Comparison of ENCODE assay signal across 8 cellular contexts in the genomic region with DNA sequence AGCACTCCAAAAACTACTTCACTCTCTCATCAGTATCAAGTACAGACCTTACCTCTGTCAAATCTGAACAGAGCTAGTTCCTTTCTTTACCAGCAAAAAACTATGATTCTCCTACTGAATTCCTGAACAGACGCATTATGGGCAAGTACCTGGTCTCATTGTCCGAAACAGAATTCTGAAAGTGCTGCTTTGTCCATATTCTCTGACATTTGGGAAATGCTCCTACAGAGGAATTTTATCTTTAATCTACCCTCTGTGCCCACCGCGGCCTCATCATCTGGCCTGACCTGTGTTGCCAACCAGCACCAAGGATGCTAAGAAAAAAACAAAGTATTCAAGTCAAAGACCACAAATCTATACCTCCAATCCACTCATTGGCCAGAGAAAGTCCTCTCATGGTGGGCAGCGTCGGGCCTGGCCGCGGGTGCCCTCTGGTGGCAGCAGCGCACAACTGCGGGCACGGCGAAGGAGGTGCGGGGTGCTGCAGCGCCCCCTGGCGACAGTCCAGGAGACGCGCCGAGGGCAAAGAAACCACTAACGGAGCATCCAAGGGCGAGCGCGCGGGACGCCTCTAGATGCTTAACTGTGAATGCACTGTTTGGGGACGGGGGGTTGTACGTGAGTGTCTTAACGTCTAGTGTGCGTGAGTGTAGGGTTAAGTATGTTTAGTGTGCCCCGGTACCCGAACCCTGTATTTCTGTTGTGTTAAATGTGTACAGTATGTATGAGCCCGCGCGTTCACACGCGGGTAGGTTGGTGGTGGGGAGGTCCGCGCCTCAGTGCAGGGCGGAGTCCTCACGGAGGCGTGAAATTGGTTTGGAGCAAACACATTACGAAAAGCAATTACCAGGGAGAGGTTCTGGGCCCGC. TPM values are rescaled to one million over a fixed set of nuclear protein-coding genes. Genes with fewer than 3 reads are reported as not detected.
DNase-seq lines count a peak whose midpoint lies in the region; ATAC-seq, FAIRE-seq and TF ChIP-seq lines count a peak whose summit lies in the region.

No MANE protein-coding gene starts in this region.

- no peak overlapping the region for H2BK5ac ChIP-seq in H9 (ENCODE audit: insufficient read length, low read length)

- no peak for TF ChIP-seq POLR2A in GM12878 (IDR thresholded peaks at IDR 0.05; ENCODE audit: low read depth, low read length)

- H2BK12ac ChIP-seq in H9 (ENCODE audit: insufficient read length, low read depth, low read length) = no peak overlapping the region

- H3K36me3 ChIP-seq in GM12878 (ENCODE audit: control insufficient read depth in 2 of 2, insufficient read depth in 2 of 2, low read length in 1 of 2) = no peaks in the 10 kb centered on the region

- H4K8ac ChIP-seq in H9 (replicated peaks; ENCODE audit: insufficient read length, low read depth, low read length) = no peak overlapping the region

- TF ChIP-seq CTCF in H9 (conservative IDR thresholded peaks at IDR 0.05) (peak; percentile 100), GM12878 (IDR thresholded peaks at IDR 0.05 in 2 of 3, conservative IDR thresholded peaks at IDR 0.05 in 1 of 3; ENCODE audit: control insufficient read depth in 2 of 3, extremely low read depth in 1 of 3, insufficient read depth in 1 of 3, low read depth in 3 of 3, low read length in 3 of 3) (peak; percentile 100; a peak in 5 of 6 replicates)

- no peak overlapping the region for H3K14ac ChIP-seq in H9 (ENCODE audit: insufficient read depth, low read length)

- H3K4me1 ChIP-seq in H9 (ENCODE audit: insufficient read depth, low read length) (no peaks in the 10 kb centered on the region), GM12878 (ENCODE audit: control insufficient read depth, insufficient read depth, low read length) (no peaks in the 10 kb centered on the region)

- no peak overlapping the region for H3K27ac Mint-ChIP-seq in H9

- H3K23me2 ChIP-seq in H9 (ENCODE audit: insufficient read length, low read depth, low read length, poor library complexity, severe bottlenecking) = peaks cover 6% of the 10 kb centered on the region

- H3K27ac ChIP-seq in H9 (ENCODE audit: insufficient read length, low read depth, low read length) (no peak overlapping the region), GM12878 (ENCODE audit: control insufficient read depth, insufficient read depth) (no peak overlapping the region)

- peaks cover 0 to 3% (median 0%) of the 10 kb centered on the region in 3 experiments; a peak in 2 of 7 replicates for H3K36me3 Mint-ChIP-seq in H9 (ENCODE audit: insufficient read depth in 1 of 3, low read depth in 3 of 3)

- no peak overlapping the region for H3K23ac ChIP-seq in H9 (ENCODE audit: insufficient read length, low read depth, low read length)

- SMC1A ChIA-PET in GM12878 (lab: Charles Lee; ENCODE audit: uncharacterized antibody, unreplicated experiment) = interaction anchor here (0.7 kb wide), 1 partner anchor 224 kb away, joined by 3 read pairs; no protein-coding TSS in a partner anchor

- H2BK120ac ChIP-seq in H9 (ENCODE audit: low read depth, low read length, poor library complexity, severe bottlenecking) = no peak overlapping the region

- POLR2A ChIA-PET in GM12878 (lab: Charles Lee) = no interaction called here

- no peak overlapping the region for H3K18ac ChIP-seq in H9 (ENCODE audit: insufficient read length, low read depth, low read length)

- H3K4me2 ChIP-seq in H9 (ENCODE audit: insufficient read depth, insufficient read length, low read length) (no peak overlapping the region), GM12878 (ENCODE audit: control insufficient read depth, insufficient read depth) (no peak overlapping the region)

- intact Hi-C loops in GM12878 (cut with micrococcal nuclease; ENCODE audit: unreplicated experiment) = loop anchor here (1.0 to 5.0 kb wide), 2 partner anchors 48 to 70 kb away; no protein-coding TSS in a partner anchor

- no peaks in the 10 kb centered on the region for H3K79me1 ChIP-seq in H9 (ENCODE audit: insufficient read depth, low read depth, low read length, poor library complexity, severe bottlenecking)

- peaks cover 93% of the 10 kb centered on the region for H3K27me3 Mint-ChIP-seq in H9 (ENCODE audit: low read depth)

- no peak overlapping the region for H3K56ac ChIP-seq in H9 (ENCODE audit: insufficient read length, low read depth, low read length)

- H3K9ac ChIP-seq in H9 (ENCODE audit: extremely low read depth, insufficient read length, low read length) (no peak overlapping the region), GM12878 (ENCODE audit: control insufficient read depth, insufficient read depth, low read length) (no peak overlapping the region)

- no peak overlapping the region for H3K4ac ChIP-seq in H9 (ENCODE audit: low read depth, low read length)

- H3T11ph ChIP-seq in H9 (ENCODE audit: low read length) = no peak overlapping the region

- H3K9me3 ChIP-seq in H9 (ENCODE audit: control insufficient read depth, low read depth, low read length) (no peaks in the 10 kb centered on the region), GM12878 (replicated peaks; ENCODE audit: control insufficient read depth, insufficient read depth, low read length) (no peaks in the 10 kb centered on the region)

- FAIRE-seq in TTC549 (lab: Jason Lieb, UNC) (peak; percentile 3), GM12878 (lab: Jason Lieb, UNC) (peak; percentile 57)

- CTCF ChIA-PET in GM12878 (lab: Yijun Ruan, JAX) = interaction anchor here (0.7 to 1.2 kb wide), 8 partner anchors 10 to 275 kb away, joined by 3 to 8 read pairs (median 3); no protein-coding TSS in a partner anchor

- no CpG with 5 or more reads among the region's 42 CpGs for WGBS in H9 (ENCODE audit: extremely low coverage, insufficient read length, low lambda C conversion rate)
- WGBS in GM12878 (ENCODE audit: insufficient coverage, insufficient replicate concordance, low lambda C conversion rate, missing lambda C conversion rate) = 20% methylated on average over 42 of the region's 42 CpGs

- ATAC-seq in GM12878 (peak; percentile 87), HG02938 (IDR thresholded peaks at IDR 0.05; ENCODE audit: unreplicated experiment) (no peak)

- H2AK5ac ChIP-seq in H9 (ENCODE audit: insufficient read length, low read length) = no peak overlapping the region

- H2BK20ac ChIP-seq in H9 (ENCODE audit: low read depth, low read length, poor library complexity, severe bottlenecking) = no peak overlapping the region

- H2AFZ ChIP-seq in H9 (ENCODE audit: low read length) = no peak overlapping the region
- no peak overlapping the region for H2AFZ ChIP-seq in GM12878 (ENCODE audit: control insufficient read depth, low read depth, low read length)

- no peak overlapping the region for H4K91ac ChIP-seq in H9 (ENCODE audit: insufficient read length, low read depth, low read length)

- H3K27me3 ChIP-seq in H9 (ENCODE audit: insufficient read depth, low read length) (peaks cover 20% of the 10 kb centered on the region), GM12878 (replicated peaks in 1 of 2; ENCODE audit: control insufficient read depth in 2 of 2, insufficient read depth in 2 of 2, low read length in 1 of 2) (peaks cover 5 to 19% of the 10 kb centered on the region in 2 experiments)

- peak; percentile 26 for DNase-seq in GM04504 (ENCODE audit: low read depth)
- DNase-seq in H9 = peak; percentile 83
- peak; percentile 75 for DNase-seq in NCI-H1694 treated with DMSO at 0.1 percent for 48 hours (lab: John Stamatoyannopoulos, UW)
- DNase-seq in GM12878 (ENCODE audit: low read depth, low spot score) = no peak
- DNase-seq in iPS-NIHi7 (ENCODE audit: extremely low spot score) = peak; percentile 89
- DNase-seq in stimulated activated CD4-positive, alpha-beta T cell treated with anti-CD3 and anti-CD28 coated beads, Interleukin-15, amount 100 ng/mL, for 1 hour (ENCODE audit: low read depth in 1 of 2, low spot score in 1 of 2) = peak; percentile 71 to 75

- H4K20me1 ChIP-seq in H9 (ENCODE audit: control insufficient read depth, insufficient read depth, insufficient read length) (no peaks in the 10 kb centered on the region), GM12878 (ENCODE audit: control insufficient read depth, insufficient read depth) (no peaks in the 10 kb centered on the region)

- TF ChIP-seq EP300 in GM12878 (IDR thresholded peaks at IDR 0.05; ENCODE audit: borderline replicate concordance in 1 of 2, control insufficient read depth in 1 of 2, low read depth in 2 of 2, low read length in 2 of 2) = no peak

- no peak overlapping the region for H3K4me3 Mint-ChIP-seq in H9

- H2BK15ac ChIP-seq in H9 (ENCODE audit: low read depth, low read length) = no peak overlapping the region

- H3K4me3 ChIP-seq in GM12878 = no peak overlapping the region

- TF ChIP-seq RAD21 in GM12878 (IDR thresholded peaks at IDR 0.05; ENCODE audit: insufficient read depth, low read depth, low read length) = peak; percentile 75

- H3K9me3 Mint-ChIP-seq in H9 = peaks cover 19 to 28% of the 10 kb centered on the region in 2 experiments

- no TSS peak for BruUV-seq in GM12878 (replicated peaks; lab: Mats Ljungman, UMichigan)

- RAD21 ChIA-PET in GM12878 (lab: Charles Lee; ENCODE audit: unreplicated experiment) = no interaction called here

- no peak overlapping the region for H4K5ac ChIP-seq in H9 (ENCODE audit: insufficient read length, low read depth, low read length)

- H3K4me1 Mint-ChIP-seq in H9 = peaks cover 7 to 20% of the 10 kb centered on the region in 2 experiments; a peak in 3 of 4 replicates

- in situ Hi-C loops in GM12878 (cut with MboI) = no loop called here

- H3K79me2 ChIP-seq in H9 (ENCODE audit: insufficient read depth, low read length) (no peaks in the 10 kb centered on the region), GM12878 (ENCODE audit: control insufficient read depth, insufficient read depth, low read length) (no peaks in the 10 kb centered on the region)

RNA-seq across cellular contexts. Expression of gene GBX1, which starts 5.0 kb away (rescaled TPM):
- total RNA-seq in H9 (2021) (not detected in 2 replicates), GM12878 (2014; rRNA removed) (not detected in 2 replicates), GM12878 (2014; rRNA removed; fragmentation: Illumina TruSeq; extraction: Trizol) (not detected in 2 replicates), GM12878 (2021) (not detected in 2 replicates)
- total RNA-seq in GM12878 (2013; cell fraction: nucleolus; rRNA removed) = not detected in 2 replicates
- polyA plus RNA-seq in GM12878 (2011; ENCODE audit: low read depth) = not detected
- polyA plus RNA-seq in GM12878 (2011; rRNA removed) (not detected in 2 replicates), GM12878 (2014; fragmentation: Illumina TruSeq; extraction: Trizol) (not detected in 2 replicates), GM12878 (2014; fragmentation: Nextera tagmentation; extraction: Ambion mirVana) (not detected), GM12878 (2014; rRNA removed) (not detected in 2 replicates), GM12878 (2016; fragmentation: Nextera tagmentation; extraction: Ambion mirVana) (not detected)
- polyA plus RNA-seq in GM12878 (2011; cell fraction: cytosol; rRNA removed) = not detected in 2 replicates
- not detected in 2 replicates for polyA plus RNA-seq in GM12878 (2011; cell fraction: nucleus; rRNA removed)
- polyA plus RNA-seq in GM12878 (2012) = not detected in 2 replicates
- polyA minus RNA-seq in GM12878 (2011; rRNA and poly(A)+ RNA removed) = not detected in 2 replicates
- polyA minus RNA-seq in GM12878 (2011; cell fraction: cytosol; rRNA and poly(A)+ RNA removed) = not detected in 2 replicates
- not detected in 2 replicates for polyA minus RNA-seq in GM12878 (2011; cell fraction: nucleus; rRNA and poly(A)+ RNA removed)

RNA-seq across cellular contexts. Expression of gene ASB10, which starts 14.5 kb away (rescaled TPM):
- total RNA-seq in H9 (2021) (not detected in 2 replicates), GM12878 (2014; rRNA removed) (not detected in 2 replicates), GM12878 (2014; rRNA removed; fragmentation: Illumina TruSeq; extraction: Trizol) (not detected in 2 replicates), GM12878 (2021) (not detected in 2 replicates)
- total RNA-seq in GM12878 (2013; cell fraction: nucleolus; rRNA removed) = not detected in 2 replicates
- not detected for polyA plus RNA-seq in GM12878 (2011; ENCODE audit: low read depth)
- polyA plus RNA-seq in GM12878 (2011; rRNA removed) (not detected in 2 replicates), GM12878 (2014; fragmentation: Illumina TruSeq; extraction: Trizol) (not detected in 2 replicates), GM12878 (2014; fragmentation: Nextera tagmentation; extraction: Ambion mirVana) (not detected), GM12878 (2014; rRNA removed) (not detected in 2 replicates), GM12878 (2016; fragmentation: Nextera tagmentation; extraction: Ambion mirVana) (not detected)
- not detected in 2 replicates for polyA plus RNA-seq in GM12878 (2011; cell fraction: cytosol; rRNA removed)
- polyA plus RNA-seq in GM12878 (2011; cell fraction: nucleus; rRNA removed) = not detected in 2 replicates
- not detected in 2 replicates for polyA plus RNA-seq in GM12878 (2012)
- polyA minus RNA-seq in GM12878 (2011; rRNA and poly(A)+ RNA removed) = not detected in 2 replicates
- polyA minus RNA-seq in GM12878 (2011; cell fraction: cytosol; rRNA and poly(A)+ RNA removed) = not detected in 2 replicates
- not detected in 2 replicates for polyA minus RNA-seq in GM12878 (2011; cell fraction: nucleus; rRNA and poly(A)+ RNA removed)

RNA-seq across cellular contexts. Expression of gene H2BK1, which starts 37.8 kb away (rescaled TPM):
- total RNA-seq in H9 (2021) (0.97 TPM in 1 of 2 replicates, not detected in the other), GM12878 (2014; rRNA removed) (not detected in 2 replicates), GM12878 (2014; rRNA removed; fragmentation: Illumina TruSeq; extraction: Trizol) (not detected in 2 replicates), GM12878 (2021) (0.54 TPM in 1 of 2 replicates, not detected in the other)
- total RNA-seq in GM12878 (2013; cell fraction: nucleolus; rRNA removed) = not detected in 2 replicates
- not detected for polyA plus RNA-seq in GM12878 (2011; ENCODE audit: low read depth)
- polyA plus RNA-seq in GM12878 (2011; rRNA removed) (not detected in 2 replicates), GM12878 (2014; fragmentation: Illumina TruSeq; extraction: Trizol) (not detected in 2 replicates), GM12878 (2014; fragmentation: Nextera tagmentation; extraction: Ambion mirVana) (not detected), GM12878 (2014; rRNA removed) (not detected in 2 replicates), GM12878 (2016; fragmentation: Nextera tagmentation; extraction: Ambion mirVana) (not detected)
- polyA plus RNA-seq in GM12878 (2011; cell fraction: cytosol; rRNA removed) = not detected in 2 replicates
- not detected in 2 replicates for polyA plus RNA-seq in GM12878 (2011; cell fraction: nucleus; rRNA removed)
- polyA plus RNA-seq in GM12878 (2012) = not detected in 2 replicates
- not detected in 2 replicates for polyA minus RNA-seq in GM12878 (2011; rRNA and poly(A)+ RNA removed)
- not detected in 2 replicates for polyA minus RNA-seq in GM12878 (2011; cell fraction: cytosol; rRNA and poly(A)+ RNA removed)
- 1.1 TPM in 1 of 2 replicates, not detected in the other for polyA minus RNA-seq in GM12878 (2011; cell fraction: nucleus; rRNA and poly(A)+ RNA removed)

RNA-seq across cellular contexts. Expression of gene ABCF2, which starts 54.5 kb away (rescaled TPM):
- total RNA-seq in H9 (2021) = 70.1 and 70.5 TPM in 2 replicates
- total RNA-seq in GM12878 (2013; cell fraction: nucleolus; rRNA removed) = 22.9 and 36.3 TPM in 2 replicates
- 59.4 and 59.8 TPM in 2 replicates for total RNA-seq in GM12878 (2014; rRNA removed)
- 55.4 and 56.2 TPM in 2 replicates for total RNA-seq in GM12878 (2014; rRNA removed; fragmentation: Illumina TruSeq; extraction: Trizol)
- total RNA-seq in GM12878 (2021) = 52.8 and 58.1 TPM in 2 replicates
- 18.9 TPM for polyA plus RNA-seq in GM12878 (2011; ENCODE audit: low read depth)
- polyA plus RNA-seq in GM12878 (2011; rRNA removed) = 15.2 and 29.3 TPM in 2 replicates
- 42.5 and 47.8 TPM in 2 replicates for polyA plus RNA-seq in GM12878 (2011; cell fraction: cytosol; rRNA removed)
- polyA plus RNA-seq in GM12878 (2011; cell fraction: nucleus; rRNA removed) = 38.2 and 45.7 TPM in 2 replicates
- polyA plus RNA-seq in GM12878 (2012) = 19.8 and 21.2 TPM in 2 replicates
- 62.1 and 76.3 TPM in 2 replicates for polyA plus RNA-seq in GM12878 (2014; fragmentation: Illumina TruSeq; extraction: Trizol)
- 10 to 100 TPM; 39.6 to 50.9 TPM for polyA plus RNA-seq in GM12878 (2014; fragmentation: Nextera tagmentation; extraction: Ambion mirVana)
- 49.5 and 54.5 TPM in 2 replicates for polyA plus RNA-seq in GM12878 (2014; rRNA removed)
- polyA plus RNA-seq in GM12878 (2016; fragmentation: Nextera tagmentation; extraction: Ambion mirVana) = 10 to 100 TPM; 63.9 to 65.8 TPM
- 39.4 and 48.2 TPM in 2 replicates for polyA minus RNA-seq in GM12878 (2011; rRNA and poly(A)+ RNA removed)
- polyA minus RNA-seq in GM12878 (2011; cell fraction: cytosol; rRNA and poly(A)+ RNA removed) = 11.6 and 19.4 TPM in 2 replicates
- polyA minus RNA-seq in GM12878 (2011; cell fraction: nucleus; rRNA and poly(A)+ RNA removed) = 8.1 and 17.4 TPM in 2 replicates

RNA-seq across cellular contexts. Expression of gene CHPF2, which starts 59.8 kb away (rescaled TPM):
- total RNA-seq in H9 (2021) (25.7 and 28.1 TPM in 2 replicates), GM12878 (2014; rRNA removed) (23.4 and 25.8 TPM in 2 replicates), GM12878 (2014; rRNA removed; fragmentation: Illumina TruSeq; extraction: Trizol) (10.1 and 11.6 TPM in 2 replicates), GM12878 (2021) (31.3 and 33.1 TPM in 2 replicates)
- 59.3 and 69.6 TPM in 2 replicates for total RNA-seq in GM12878 (2013; cell fraction: nucleolus; rRNA removed)
- 11.3 TPM for polyA plus RNA-seq in GM12878 (2011; ENCODE audit: low read depth)
- polyA plus RNA-seq in GM12878 (2011; rRNA removed) (6.7 and 9.2 TPM in 2 replicates), GM12878 (2014; fragmentation: Illumina TruSeq; extraction: Trizol) (3.2 and 9.2 TPM in 2 replicates), GM12878 (2014; fragmentation: Nextera tagmentation; extraction: Ambion mirVana) (under 1 TPM; 0.23 to 0.82 TPM), GM12878 (2014; rRNA removed) (24.1 and 28.2 TPM in 2 replicates), GM12878 (2016; fragmentation: Nextera tagmentation; extraction: Ambion mirVana) (10 to 100 TPM; 11.4 to 13.4 TPM)
- 13.1 and 17.6 TPM in 2 replicates for polyA plus RNA-seq in GM12878 (2011; cell fraction: cytosol; rRNA removed)
- polyA plus RNA-seq in GM12878 (2011; cell fraction: nucleus; rRNA removed) = 96.6 and 98.8 TPM in 2 replicates
- polyA plus RNA-seq in GM12878 (2012) = 19.5 and 28.6 TPM in 2 replicates
- polyA minus RNA-seq in GM12878 (2011; rRNA and poly(A)+ RNA removed) = 10.4 and 22.9 TPM in 2 replicates
- polyA minus RNA-seq in GM12878 (2011; cell fraction: cytosol; rRNA and poly(A)+ RNA removed) = 7.6 and 10.5 TPM in 2 replicates
- polyA minus RNA-seq in GM12878 (2011; cell fraction: nucleus; rRNA and poly(A)+ RNA removed) = 36.0 and 57.0 TPM in 2 replicates
